Comparison of ENCODE assay signal across 8 cellular contexts in genomic region chr2:68062680-68063387, GRCh38. TPM values are rescaled to one million over a fixed set of nuclear protein-coding genes. Genes with fewer than 3 reads are reported as not detected.
A peak's percentile ranks its signal among the peaks of the same experiment; 100 is the strongest.
DNase-seq lines count a peak whose midpoint lies in the region; FAIRE-seq and TF ChIP-seq lines count a peak whose summit lies in the region.

Gene C1D, minus strand, starts transcription at chr2:68063004. Its CDS starts 15,694 bp downstream, at chr2:68047310.

- peaks cover 24% of the 10 kb centered on the region for H3K9me3 Mint-ChIP-seq in nephron
- no peaks in the 10 kb centered on the region for H3K9me3 Mint-ChIP-seq in stimulated activated naive CD8-positive, alpha-beta T cell treated with anti-CD3 and anti-CD28 coated beads, Interleukin-15, Interleukin-2, amounts not matched to agents 100 ng/mL and 50 ng/mL, for 24 hours

- peak; percentile 89 for FAIRE-seq in H54 (lab: Jason Lieb, UNC)

- peak within 1 kb of the TSS; percentile 81 for H3K4me3 ChIP-seq in fibroblast of the aortic adventitia (ENCODE audit: low read depth, low read length)

- H3K36me3 Mint-ChIP-seq in nephron (ENCODE audit: low read depth) = peaks cover 4% of the 10 kb centered on the region
- peaks cover 6% of the 10 kb centered on the region for H3K36me3 Mint-ChIP-seq in stimulated activated naive CD8-positive, alpha-beta T cell treated with anti-CD3 and anti-CD28 coated beads, Interleukin-15, Interleukin-2, amounts not matched to agents 100 ng/mL and 50 ng/mL, for 24 hours (ENCODE audit: low read depth)

- peak within 1 kb of the TSS; percentile 96 to 99 (median 99) for H3K27ac Mint-ChIP-seq in nephron
- H3K27ac Mint-ChIP-seq in stimulated activated naive CD8-positive, alpha-beta T cell treated with anti-CD3 and anti-CD28 coated beads, Interleukin-15, Interleukin-2, amounts not matched to agents 100 ng/mL and 50 ng/mL, for 24 hours = peak within 1 kb of the TSS; percentile 93

- H3K4me1 Mint-ChIP-seq in nephron = peaks cover 23% of the 10 kb centered on the region
- peaks cover 44% of the 10 kb centered on the region for H3K4me1 Mint-ChIP-seq in stimulated activated naive CD8-positive, alpha-beta T cell treated with anti-CD3 and anti-CD28 coated beads, Interleukin-15, Interleukin-2, amounts not matched to agents 100 ng/mL and 50 ng/mL, for 24 hours (ENCODE audit: low read depth)

- peak; percentile 70 for TF ChIP-seq POLR2A in H54 (IDR thresholded peaks at IDR 0.05; ENCODE audit: low read depth, low read length)

- DNase-seq in EL = peak; percentile 90
- peak; percentile 60 for DNase-seq in H54 (ENCODE audit: insufficient read length, low spot score)
- DNase-seq in M059J (ENCODE audit: low read depth) = peak; percentile 86
- peak; percentile 80 to 85 for DNase-seq in SHP77 (lab: John Stamatoyannopoulos, UW)
- DNase-seq in activated effector memory CD4-positive, alpha-beta T cell treated with Interleukin-2 at 50 U/mL for 16 hours = peak; percentile 87
- DNase-seq in fibroblast of the aortic adventitia (ENCODE audit: low read depth) = peak; percentile 91

- TF ChIP-seq CTCF in fibroblast of the aortic adventitia (IDR thresholded peaks at IDR 0.05; ENCODE audit: insufficient read depth, low read length) = no peak
- TF ChIP-seq CTCF in nephron (IDR thresholded peaks at IDR 0.05; ENCODE audit: unreplicated experiment in 3 of 3) = no peak

- H3K4me3 Mint-ChIP-seq in nephron = peak within 1 kb of the TSS; percentile 93 to 97 (median 95)
- peak within 1 kb of the TSS; percentile 92 for H3K4me3 Mint-ChIP-seq in stimulated activated naive CD8-positive, alpha-beta T cell treated with anti-CD3 and anti-CD28 coated beads, Interleukin-15, Interleukin-2, amounts not matched to agents 100 ng/mL and 50 ng/mL, for 24 hours

- H3K27me3 Mint-ChIP-seq in nephron (ENCODE audit: low read depth) = no peaks in the 10 kb centered on the region
- H3K27me3 Mint-ChIP-seq in stimulated activated naive CD8-positive, alpha-beta T cell treated with anti-CD3 and anti-CD28 coated beads, Interleukin-15, Interleukin-2, amounts not matched to agents 100 ng/mL and 50 ng/mL, for 24 hours = no peaks in the 10 kb centered on the region

RNA-seq across cellular contexts. Expression of gene C1D, which starts in this region (rescaled TPM):
- total RNA-seq in M059J (2014; rRNA removed; shearing (Covaris generic)) = 49.3 and 62.1 TPM in 2 replicates
- total RNA-seq in fibroblast of the aortic adventitia (ENCODE audit: low replicate concordance) = 43.0 and 105 TPM in 2 replicates

Comparison
In these comparisons a context has a peak if more than half of its experiments do, and no peak if none do; other contexts are left out.
1. Peak in every context shown above with its lines: DNase-seq and H3K4me3 ChIP-seq.